In genomic region chr13:20960663-20961309, GRCh38 we compare ENCODE assay signal across 1 cellular context.
TF ChIP-seq lines count a peak whose summit lies in the region.

No MANE protein-coding gene starts in this region.

TF ChIP-seq in HepG2, 621 proteins besides CTCF, POLR2A, EP300 and RAD21 (continued from another document and continues in another):
- TF ChIP-seq AHDC1 (CRISPR knock-in tag; IDR thresholded peaks at IDR 0.05; ENCODE audit: borderline replicate concordance) (peak; percentile 22; the same call in 1 of the 2 replicates), HDAC2 (CRISPR knock-in tag; IDR thresholded peaks at IDR 0.05) (peak; percentile 9; the same call in 1 of the 2 replicates), HMG20A (CRISPR knock-in tag; IDR thresholded peaks at IDR 0.05; ENCODE audit: borderline replicate concordance) (peak; percentile 37; the same call in 1 of the 2 replicates), ZNF20 (CRISPR knock-in tag; IDR thresholded peaks at IDR 0.05) (no peak), REPIN1 (CRISPR knock-in tag; IDR thresholded peaks at IDR 0.05; ENCODE audit: borderline replicate concordance, low read depth) (no peak), WIZ (CRISPR knock-in tag; IDR thresholded peaks at IDR 0.05) (no peak), SALL1 (CRISPR knock-in tag; IDR thresholded peaks at IDR 0.05) (0 out of 2 replicates have a peak, but pooled peaks have one; percentile 15), HNF1A (IDR thresholded peaks at IDR 0.05; ENCODE audit: low read depth) (no peak), HNF1A (CRISPR knock-in tag; IDR thresholded peaks at IDR 0.05; ENCODE audit: borderline replicate concordance) (no peak), ARID5B (CRISPR knock-in tag; IDR thresholded peaks at IDR 0.05) (peak; percentile 54), ZFY (CRISPR knock-in tag; IDR thresholded peaks at IDR 0.05) (no peak), ZNF766 (CRISPR knock-in tag; IDR thresholded peaks at IDR 0.05; ENCODE audit: borderline replicate concordance) (no peak), SIN3A (IDR thresholded peaks at IDR 0.05; ENCODE audit: borderline replicate concordance, low read depth, low read length) (0 out of 2 replicates have a peak, but pooled peaks have one; percentile 64), BCL6 (CRISPR knock-in tag; IDR thresholded peaks at IDR 0.05) (peak; percentile 98), IKZF5 (CRISPR knock-in tag; IDR thresholded peaks at IDR 0.05) (0 out of 2 replicates have a peak, but pooled peaks have one; percentile 28), PAXIP1 (CRISPR knock-in tag; conservative IDR thresholded peaks at IDR 0.05) (peak; percentile 35; the same call in 1 of the 2 replicates), SOX6 (IDR thresholded peaks at IDR 0.05) (no peak), SOX6 (CRISPR knock-in tag; IDR thresholded peaks at IDR 0.05) (peak; percentile 52), RARA (CRISPR knock-in tag; IDR thresholded peaks at IDR 0.05) (peak; percentile 36), SOX5 (CRISPR knock-in tag; IDR thresholded peaks at IDR 0.05; ENCODE audit: borderline replicate concordance) (peak; percentile 50; the same call in 1 of the 2 replicates), FOXP4 (CRISPR knock-in tag; IDR thresholded peaks at IDR 0.05) (peak; percentile 62), ELF3 (CRISPR knock-in tag; IDR thresholded peaks at IDR 0.05) (peak; percentile 53), HDAC1 (CRISPR knock-in tag; IDR thresholded peaks at IDR 0.05) (0 out of 2 replicates have a peak, but pooled peaks have one; percentile 30), MXI1 (IDR thresholded peaks at IDR 0.05; ENCODE audit: borderline replicate concordance, low read depth, low read length) (peak; percentile 19; the same call in 1 of the 3 replicates), ZMAT5 (CRISPR knock-in tag; IDR thresholded peaks at IDR 0.05; ENCODE audit: borderline replicate concordance, low read depth) (no peak), SOX13 (IDR thresholded peaks at IDR 0.05) (no peak), SOX13 (CRISPR knock-in tag; conservative IDR thresholded peaks at IDR 0.05 in 1 of 2, IDR thresholded peaks at IDR 0.05 in 1 of 2) (peak in 1 of 2 experiments; percentile 63; a peak in 2 of 4 replicates), TCF7 (IDR thresholded peaks at IDR 0.05; ENCODE audit: low read depth) (peak; percentile 22; the same call in 1 of the 2 replicates), SAP130 (CRISPR knock-in tag; IDR thresholded peaks at IDR 0.05; ENCODE audit: low read depth) (peak; percentile 85), TGIF2 (CRISPR knock-in tag; IDR thresholded peaks at IDR 0.05) (peak; percentile 93), MEIS2 (CRISPR knock-in tag; IDR thresholded peaks at IDR 0.05) (peak; percentile 78), TFAP4 (IDR thresholded peaks at IDR 0.05; ENCODE audit: borderline replicate concordance, low read depth) (peak; percentile 87; the same call in 1 of the 2 replicates), ZNF777 (CRISPR knock-in tag; IDR thresholded peaks at IDR 0.05) (peak; percentile 59; the same call in 1 of the 2 replicates)
